ENCODE assay signal across 7 cellular contexts in the genomic region with DNA sequence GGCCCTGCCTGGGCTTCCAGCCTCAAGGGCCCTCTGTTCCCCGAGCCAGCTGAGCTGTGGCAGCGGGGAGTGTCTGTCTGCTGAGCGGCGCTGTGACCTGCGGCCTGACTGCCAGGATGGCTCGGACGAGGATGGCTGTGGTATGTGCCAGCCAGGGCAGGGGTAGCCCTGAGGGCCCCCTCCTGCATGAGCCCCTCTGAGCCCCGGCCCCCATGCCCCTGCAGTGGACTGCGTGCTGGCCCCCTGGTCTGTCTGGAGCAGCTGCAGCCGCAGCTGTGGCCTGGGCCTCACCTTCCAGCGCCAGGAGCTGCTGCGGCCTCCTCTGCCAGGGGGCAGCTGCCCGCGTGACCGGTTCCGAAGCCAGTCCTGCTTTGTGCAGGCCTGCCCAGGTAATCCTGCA. TPM values are rescaled to one million over a fixed set of nuclear protein-coding genes. Genes with fewer than 3 reads are reported as not detected.
"Had no signal": no experiment of that assay in that cellular context is flagged by ENCODE, and none has a peak within 500 bp of the region (broad histone marks: within the 10 kb centered on the region; RNA-seq: fewer than 3 reads in every experiment).

No MANE protein-coding gene starts in this region.

- DNase-seq: IMR-90, KBM-7, KG1 had no signal

- FAIRE-seq: HepG2, HTR-8/SVneo had no signal

- H3K27ac Mint-ChIP-seq: IgD-negative memory B cell had no signal

- H3K27ac ChIP-seq: HL-60 had no signal

- H3K4me1 Mint-ChIP-seq: IgD-negative memory B cell had no signal

- H3K4me3 Mint-ChIP-seq: IgD-negative memory B cell had no signal

- H3K36me3 Mint-ChIP-seq: IgD-negative memory B cell had no signal

- ATAC-seq: HepG2 had no signal

RNA-seq across cellular contexts. Expression of a gene that starts 28.4 kb away (rescaled TPM):
- total RNA-seq: HepG2, IMR-90 had no signal
- polyA plus RNA-seq: IgD-negative memory B cell had no signal
